Comparison of ENCODE assay signal across 1 cellular context in genomic region chr20:48923149-48923718, GRCh38.
TF ChIP-seq lines count a peak whose summit lies in the region.

No MANE protein-coding gene starts in this region.

TF ChIP-seq in HepG2, 621 proteins besides CTCF, POLR2A, EP300 and RAD21 (continued from another document and continues in another):
- TF ChIP-seq, protein P1, sequence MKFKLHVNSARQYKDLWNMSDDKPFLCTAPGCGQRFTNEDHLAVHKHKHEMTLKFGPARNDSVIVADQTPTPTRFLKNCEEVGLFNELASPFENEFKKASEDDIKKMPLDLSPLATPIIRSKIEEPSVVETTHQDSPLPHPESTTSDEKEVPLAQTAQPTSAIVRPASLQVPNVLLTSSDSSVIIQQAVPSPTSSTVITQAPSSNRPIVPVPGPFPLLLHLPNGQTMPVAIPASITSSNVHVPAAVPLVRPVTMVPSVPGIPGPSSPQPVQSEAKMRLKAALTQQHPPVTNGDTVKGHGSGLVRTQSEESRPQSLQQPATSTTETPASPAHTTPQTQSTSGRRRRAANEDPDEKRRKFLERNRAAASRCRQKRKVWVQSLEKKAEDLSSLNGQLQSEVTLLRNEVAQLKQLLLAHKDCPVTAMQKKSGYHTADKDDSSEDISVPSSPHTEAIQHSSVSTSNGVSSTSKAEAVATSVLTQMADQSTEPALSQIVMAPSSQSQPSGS (CRISPR knock-in tag; IDR thresholded peaks at IDR 0.05), result no peak
- no peak for TF ChIP-seq ZFP90 (CRISPR knock-in tag; IDR thresholded peaks at IDR 0.05; ENCODE audit: borderline replicate concordance)
- TF ChIP-seq ZNF549 (CRISPR knock-in tag; IDR thresholded peaks at IDR 0.05), result no peak
- TF ChIP-seq, protein P2, sequence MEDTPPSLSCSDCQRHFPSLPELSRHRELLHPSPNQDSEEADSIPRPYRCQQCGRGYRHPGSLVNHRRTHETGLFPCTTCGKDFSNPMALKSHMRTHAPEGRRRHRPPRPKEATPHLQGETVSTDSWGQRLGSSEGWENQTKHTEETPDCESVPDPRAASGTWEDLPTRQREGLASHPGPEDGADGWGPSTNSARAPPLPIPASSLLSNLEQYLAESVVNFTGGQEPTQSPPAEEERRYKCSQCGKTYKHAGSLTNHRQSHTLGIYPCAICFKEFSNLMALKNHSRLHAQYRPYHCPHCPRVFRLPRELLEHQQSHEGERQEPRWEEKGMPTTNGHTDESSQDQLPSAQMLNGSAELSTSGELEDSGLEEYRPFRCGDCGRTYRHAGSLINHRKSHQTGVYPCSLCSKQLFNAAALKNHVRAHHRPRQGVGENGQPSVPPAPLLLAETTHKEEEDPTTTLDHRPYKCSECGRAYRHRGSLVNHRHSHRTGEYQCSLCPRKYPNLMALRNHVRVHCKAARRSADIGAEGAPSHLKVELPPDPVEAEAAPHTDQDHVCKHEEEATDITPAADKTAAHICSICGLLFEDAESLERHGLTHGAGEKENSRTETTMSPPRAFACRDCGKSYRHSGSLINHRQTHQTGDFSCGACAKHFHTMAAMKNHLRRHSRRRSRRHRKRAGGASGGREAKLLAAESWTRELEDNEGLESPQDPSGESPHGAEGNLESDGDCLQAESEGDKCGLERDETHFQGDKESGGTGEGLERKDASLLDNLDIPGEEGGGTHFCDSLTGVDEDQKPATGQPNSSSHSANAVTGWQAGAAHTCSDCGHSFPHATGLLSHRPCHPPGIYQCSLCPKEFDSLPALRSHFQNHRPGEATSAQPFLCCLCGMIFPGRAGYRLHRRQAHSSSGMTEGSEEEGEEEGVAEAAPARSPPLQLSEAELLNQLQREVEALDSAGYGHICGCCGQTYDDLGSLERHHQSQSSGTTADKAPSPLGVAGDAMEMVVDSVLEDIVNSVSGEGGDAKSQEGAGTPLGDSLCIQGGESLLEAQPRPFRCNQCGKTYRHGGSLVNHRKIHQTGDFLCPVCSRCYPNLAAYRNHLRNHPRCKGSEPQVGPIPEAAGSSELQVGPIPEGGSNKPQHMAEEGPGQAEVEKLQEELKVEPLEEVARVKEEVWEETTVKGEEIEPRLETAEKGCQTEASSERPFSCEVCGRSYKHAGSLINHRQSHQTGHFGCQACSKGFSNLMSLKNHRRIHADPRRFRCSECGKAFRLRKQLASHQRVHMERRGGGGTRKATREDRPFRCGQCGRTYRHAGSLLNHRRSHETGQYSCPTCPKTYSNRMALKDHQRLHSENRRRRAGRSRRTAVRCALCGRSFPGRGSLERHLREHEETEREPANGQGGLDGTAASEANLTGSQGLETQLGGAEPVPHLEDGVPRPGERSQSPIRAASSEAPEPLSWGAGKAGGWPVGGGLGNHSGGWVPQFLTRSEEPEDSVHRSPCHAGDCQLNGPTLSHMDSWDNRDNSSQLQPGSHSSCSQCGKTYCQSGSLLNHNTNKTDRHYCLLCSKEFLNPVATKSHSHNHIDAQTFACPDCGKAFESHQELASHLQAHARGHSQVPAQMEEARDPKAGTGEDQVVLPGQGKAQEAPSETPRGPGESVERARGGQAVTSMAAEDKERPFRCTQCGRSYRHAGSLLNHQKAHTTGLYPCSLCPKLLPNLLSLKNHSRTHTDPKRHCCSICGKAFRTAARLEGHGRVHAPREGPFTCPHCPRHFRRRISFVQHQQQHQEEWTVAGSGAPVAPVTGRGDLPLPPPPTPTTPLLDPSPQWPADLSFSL (CRISPR knock-in tag; IDR thresholded peaks at IDR 0.05), result no peak
- TF ChIP-seq MED8 (CRISPR knock-in tag; IDR thresholded peaks at IDR 0.05; ENCODE audit: insufficient replicate concordance), result no peak
- TF ChIP-seq, protein P3, sequence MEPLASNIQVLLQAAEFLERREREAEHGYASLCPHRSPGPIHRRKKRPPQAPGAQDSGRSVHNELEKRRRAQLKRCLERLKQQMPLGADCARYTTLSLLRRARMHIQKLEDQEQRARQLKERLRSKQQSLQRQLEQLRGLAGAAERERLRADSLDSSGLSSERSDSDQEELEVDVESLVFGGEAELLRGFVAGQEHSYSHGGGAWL (CRISPR knock-in tag; IDR thresholded peaks at IDR 0.05), result no peak
- TF ChIP-seq GZF1 (CRISPR knock-in tag; IDR thresholded peaks at IDR 0.05), result no peak
- no peak for TF ChIP-seq ZNF225 (CRISPR knock-in tag; IDR thresholded peaks at IDR 0.05)
- no peak for TF ChIP-seq THYN1 (CRISPR knock-in tag; IDR thresholded peaks at IDR 0.05; ENCODE audit: borderline replicate concordance, low read depth)
- TF ChIP-seq ZNF75D (CRISPR knock-in tag; IDR thresholded peaks at IDR 0.05; ENCODE audit: borderline replicate concordance), result no peak
- TF ChIP-seq SP2 (CRISPR knock-in tag; IDR thresholded peaks at IDR 0.05), result no peak
- TF ChIP-seq ZNF841 (CRISPR knock-in tag; IDR thresholded peaks at IDR 0.05; ENCODE audit: borderline replicate concordance), result no peak
- TF ChIP-seq MAFG (CRISPR knock-in tag; IDR thresholded peaks at IDR 0.05), result no peak
- no peak for TF ChIP-seq MTF2 (CRISPR knock-in tag; IDR thresholded peaks at IDR 0.05; ENCODE audit: borderline replicate concordance)
- no peak for TF ChIP-seq ZNF567 (CRISPR knock-in tag; IDR thresholded peaks at IDR 0.05; ENCODE audit: borderline replicate concordance)
- TF ChIP-seq NCOA5 (CRISPR knock-in tag; IDR thresholded peaks at IDR 0.05), result no peak
- no peak for TF ChIP-seq ZBTB1 (CRISPR knock-in tag; IDR thresholded peaks at IDR 0.05; ENCODE audit: borderline replicate concordance)
- TF ChIP-seq, protein P4, sequence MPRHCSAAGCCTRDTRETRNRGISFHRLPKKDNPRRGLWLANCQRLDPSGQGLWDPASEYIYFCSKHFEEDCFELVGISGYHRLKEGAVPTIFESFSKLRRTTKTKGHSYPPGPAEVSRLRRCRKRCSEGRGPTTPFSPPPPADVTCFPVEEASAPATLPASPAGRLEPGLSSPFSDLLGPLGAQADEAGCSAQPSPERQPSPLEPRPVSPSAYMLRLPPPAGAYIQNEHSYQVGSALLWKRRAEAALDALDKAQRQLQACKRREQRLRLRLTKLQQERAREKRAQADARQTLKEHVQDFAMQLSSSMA (CRISPR knock-in tag; IDR thresholded peaks at IDR 0.05), result no peak
- TF ChIP-seq ZNF598 (CRISPR knock-in tag; IDR thresholded peaks at IDR 0.05; ENCODE audit: borderline replicate concordance), result no peak
- TF ChIP-seq ZNF230 (CRISPR knock-in tag; IDR thresholded peaks at IDR 0.05), result no peak
- TF ChIP-seq CBFB (CRISPR knock-in tag; IDR thresholded peaks at IDR 0.05), result no peak
- TF ChIP-seq SPEN (CRISPR knock-in tag; IDR thresholded peaks at IDR 0.05; ENCODE audit: low read depth), result no peak
- TF ChIP-seq ZNF496 (CRISPR knock-in tag; IDR thresholded peaks at IDR 0.05; ENCODE audit: insufficient replicate concordance), result no peak
- TF ChIP-seq SIX1 (CRISPR knock-in tag; IDR thresholded peaks at IDR 0.05; ENCODE audit: borderline replicate concordance), result peak; percentile 66; the same call in 1 of the 2 replicates
- TF ChIP-seq, protein P5, sequence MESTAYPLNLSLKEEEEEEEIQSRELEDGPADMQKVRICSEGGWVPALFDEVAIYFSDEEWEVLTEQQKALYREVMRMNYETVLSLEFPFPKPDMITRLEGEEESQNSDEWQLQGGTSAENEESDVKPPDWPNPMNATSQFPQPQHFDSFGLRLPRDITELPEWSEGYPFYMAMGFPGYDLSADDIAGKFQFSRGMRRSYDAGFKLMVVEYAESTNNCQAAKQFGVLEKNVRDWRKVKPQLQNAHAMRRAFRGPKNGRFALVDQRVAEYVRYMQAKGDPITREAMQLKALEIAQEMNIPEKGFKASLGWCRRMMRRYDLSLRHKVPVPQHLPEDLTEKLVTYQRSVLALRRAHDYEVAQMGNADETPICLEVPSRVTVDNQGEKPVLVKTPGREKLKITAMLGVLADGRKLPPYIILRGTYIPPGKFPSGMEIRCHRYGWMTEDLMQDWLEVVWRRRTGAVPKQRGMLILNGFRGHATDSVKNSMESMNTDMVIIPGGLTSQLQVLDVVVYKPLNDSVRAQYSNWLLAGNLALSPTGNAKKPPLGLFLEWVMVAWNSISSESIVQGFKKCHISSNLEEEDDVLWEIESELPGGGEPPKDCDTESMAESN (CRISPR knock-in tag; conservative IDR thresholded peaks at IDR 0.05), result no peak
- TF ChIP-seq ZNF7 (CRISPR knock-in tag; IDR thresholded peaks at IDR 0.05), result no peak
- 0 out of 2 replicates have a peak, but pooled peaks have one; percentile 37 for TF ChIP-seq ZNF782 (CRISPR knock-in tag; IDR thresholded peaks at IDR 0.05; ENCODE audit: borderline replicate concordance)
- no peak for TF ChIP-seq RFX3 (CRISPR knock-in tag; IDR thresholded peaks at IDR 0.05)
- no peak; the same call in 1 of the 2 replicates for TF ChIP-seq YEATS4 (CRISPR knock-in tag; IDR thresholded peaks at IDR 0.05; ENCODE audit: borderline replicate concordance)
- TF ChIP-seq, protein P6, sequence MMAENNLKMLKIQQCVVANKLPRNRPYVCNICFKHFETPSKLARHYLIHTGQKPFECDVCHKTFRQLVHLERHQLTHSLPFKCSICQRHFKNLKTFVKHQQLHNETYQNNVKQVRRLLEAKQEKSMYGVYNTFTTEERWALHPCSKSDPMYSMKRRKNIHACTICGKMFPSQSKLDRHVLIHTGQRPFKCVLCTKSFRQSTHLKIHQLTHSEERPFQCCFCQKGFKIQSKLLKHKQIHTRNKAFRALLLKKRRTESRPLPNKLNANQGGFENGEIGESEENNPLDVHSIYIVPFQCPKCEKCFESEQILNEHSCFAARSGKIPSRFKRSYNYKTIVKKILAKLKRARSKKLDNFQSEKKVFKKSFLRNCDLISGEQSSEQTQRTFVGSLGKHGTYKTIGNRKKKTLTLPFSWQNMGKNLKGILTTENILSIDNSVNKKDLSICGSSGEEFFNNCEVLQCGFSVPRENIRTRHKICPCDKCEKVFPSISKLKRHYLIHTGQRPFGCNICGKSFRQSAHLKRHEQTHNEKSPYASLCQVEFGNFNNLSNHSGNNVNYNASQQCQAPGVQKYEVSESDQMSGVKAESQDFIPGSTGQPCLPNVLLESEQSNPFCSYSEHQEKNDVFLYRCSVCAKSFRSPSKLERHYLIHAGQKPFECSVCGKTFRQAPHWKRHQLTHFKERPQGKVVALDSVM (CRISPR knock-in tag; IDR thresholded peaks at IDR 0.05), result peak; percentile 31; the same call in 1 of the 2 replicates
- TF ChIP-seq KLF15 (CRISPR knock-in tag; IDR thresholded peaks at IDR 0.05; ENCODE audit: borderline replicate concordance), result no peak
- TF ChIP-seq HMG20B (CRISPR knock-in tag; conservative IDR thresholded peaks at IDR 0.05), result peak; percentile 59; the same call in 1 of the 2 replicates
- TF ChIP-seq ZFX (CRISPR knock-in tag; IDR thresholded peaks at IDR 0.05; ENCODE audit: low read depth), result peak; percentile 50
- TF ChIP-seq STAG1 (CRISPR knock-in tag; IDR thresholded peaks at IDR 0.05), result no peak
- TF ChIP-seq ZNF660 (CRISPR knock-in tag; IDR thresholded peaks at IDR 0.05; ENCODE audit: borderline replicate concordance, low read depth), result no peak
- TF ChIP-seq ZNF564 (CRISPR knock-in tag; IDR thresholded peaks at IDR 0.05), result 0 out of 2 replicates have a peak, but pooled peaks have one; percentile 42
- no peak for TF ChIP-seq ZNF326 (CRISPR knock-in tag; IDR thresholded peaks at IDR 0.05; ENCODE audit: borderline replicate concordance)
- TF ChIP-seq ZNF460 (CRISPR knock-in tag; IDR thresholded peaks at IDR 0.05; ENCODE audit: borderline replicate concordance), result no peak
- no peak for TF ChIP-seq SKIL (CRISPR knock-in tag; IDR thresholded peaks at IDR 0.05; ENCODE audit: borderline replicate concordance)
- 0 out of 2 replicates have a peak, but pooled peaks have one; percentile 36 for TF ChIP-seq ARID2 (CRISPR knock-in tag; IDR thresholded peaks at IDR 0.05; ENCODE audit: borderline replicate concordance)
- no peak for TF ChIP-seq TAF15 (IDR thresholded peaks at IDR 0.05; ENCODE audit: low read depth, low read length, poor library complexity, severe bottlenecking)
- TF ChIP-seq REL (CRISPR knock-in tag; conservative IDR thresholded peaks at IDR 0.05), result no peak
- TF ChIP-seq PHF21A (CRISPR knock-in tag; IDR thresholded peaks at IDR 0.05), result peak; percentile 76
- peak; percentile 60 for TF ChIP-seq PHF8 (CRISPR knock-in tag; IDR thresholded peaks at IDR 0.05)
- no peak for TF ChIP-seq DBP (CRISPR knock-in tag; IDR thresholded peaks at IDR 0.05; ENCODE audit: not compliant biosample characterization)
- TF ChIP-seq KLF9 (CRISPR knock-in tag; IDR thresholded peaks at IDR 0.05; ENCODE audit: low read depth), result peak; percentile 60; the same call in 1 of the 2 replicates
- TF ChIP-seq ZNF430 (CRISPR knock-in tag; IDR thresholded peaks at IDR 0.05), result no peak
- TF ChIP-seq, protein P7, sequence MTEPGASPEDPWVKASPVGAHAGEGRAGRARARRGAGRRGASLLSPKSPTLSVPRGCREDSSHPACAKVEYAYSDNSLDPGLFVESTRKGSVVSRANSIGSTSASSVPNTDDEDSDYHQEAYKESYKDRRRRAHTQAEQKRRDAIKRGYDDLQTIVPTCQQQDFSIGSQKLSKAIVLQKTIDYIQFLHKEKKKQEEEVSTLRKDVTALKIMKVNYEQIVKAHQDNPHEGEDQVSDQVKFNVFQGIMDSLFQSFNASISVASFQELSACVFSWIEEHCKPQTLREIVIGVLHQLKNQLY (CRISPR knock-in tag; IDR thresholded peaks at IDR 0.05), result 0 out of 2 replicates have a peak, but pooled peaks have one; percentile 41
- TF ChIP-seq, protein P8, sequence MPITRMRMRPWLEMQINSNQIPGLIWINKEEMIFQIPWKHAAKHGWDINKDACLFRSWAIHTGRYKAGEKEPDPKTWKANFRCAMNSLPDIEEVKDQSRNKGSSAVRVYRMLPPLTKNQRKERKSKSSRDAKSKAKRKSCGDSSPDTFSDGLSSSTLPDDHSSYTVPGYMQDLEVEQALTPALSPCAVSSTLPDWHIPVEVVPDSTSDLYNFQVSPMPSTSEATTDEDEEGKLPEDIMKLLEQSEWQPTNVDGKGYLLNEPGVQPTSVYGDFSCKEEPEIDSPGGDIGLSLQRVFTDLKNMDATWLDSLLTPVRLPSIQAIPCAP (CRISPR knock-in tag; IDR thresholded peaks at IDR 0.05; ENCODE audit: low read depth), result no peak
- no peak for TF ChIP-seq RELA (CRISPR knock-in tag; IDR thresholded peaks at IDR 0.05)
- TF ChIP-seq NFIB (CRISPR knock-in tag; IDR thresholded peaks at IDR 0.05; ENCODE audit: borderline replicate concordance), result no peak
- no peak for TF ChIP-seq YY1 (IDR thresholded peaks at IDR 0.05; ENCODE audit: insufficient read depth, insufficient replicate concordance, low read depth, low read length)
- no peak for TF ChIP-seq BRCA1 (CRISPR knock-in tag; IDR thresholded peaks at IDR 0.05)
- TF ChIP-seq RFXAP (CRISPR knock-in tag; IDR thresholded peaks at IDR 0.05; ENCODE audit: borderline replicate concordance), result no peak
